ENCODE assay signal across 10 cellular contexts in the genomic region with DNA sequence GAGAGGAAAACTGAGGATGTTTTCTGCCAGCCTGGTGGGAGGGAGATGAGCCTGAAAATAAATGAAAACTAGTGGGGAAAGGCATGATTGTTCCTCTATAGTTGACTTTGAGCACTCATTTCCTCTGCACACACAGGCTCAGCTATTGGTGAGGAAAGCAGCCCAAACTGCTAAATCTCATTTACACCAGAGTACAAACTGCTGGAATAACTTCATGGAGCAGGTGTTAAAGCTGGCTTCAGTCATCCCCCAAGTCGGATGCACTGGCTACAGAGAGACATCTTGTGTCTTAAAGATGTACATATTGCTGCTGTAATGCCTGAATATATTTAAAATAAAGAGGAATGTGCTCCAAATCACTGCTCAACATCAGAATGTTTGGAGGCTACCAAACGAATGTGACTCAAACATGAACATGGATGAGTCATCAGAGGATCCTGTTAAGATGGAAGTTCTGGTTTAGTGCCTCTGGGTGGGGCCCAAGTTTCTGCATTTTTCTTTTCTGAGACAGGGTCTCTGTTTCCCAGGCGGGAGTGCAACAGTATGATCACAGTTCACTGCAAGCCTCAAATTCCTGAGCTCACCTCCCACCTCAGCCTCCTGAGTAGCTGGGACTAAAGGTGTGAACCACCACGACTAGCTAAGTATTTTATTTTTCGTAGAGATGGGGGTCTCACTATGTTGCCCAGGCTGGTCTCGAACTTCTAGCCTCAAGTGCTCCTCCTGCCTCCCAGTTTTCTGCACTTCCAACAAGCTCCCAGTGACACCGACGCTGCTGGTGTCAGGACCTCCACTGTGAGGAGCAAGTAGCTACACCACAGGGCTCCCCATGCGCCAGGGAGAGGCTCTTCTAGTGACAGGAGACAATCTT.
DNase-seq lines count a peak whose midpoint lies in the region; ATAC-seq and TF ChIP-seq lines count a peak whose summit lies in the region.
"Had no signal": no experiment of that assay in that cellular context is flagged by ENCODE, and none has a peak within 500 bp of the region (broad histone marks: within the 10 kb centered on the region; RNA-seq: fewer than 3 reads in every experiment).

No MANE protein-coding gene starts in this region.

- ATAC-seq in HG02678 (IDR thresholded peaks at IDR 0.05; ENCODE audit: unreplicated experiment): no peak
- no peak for ATAC-seq in HG02642 (IDR thresholded peaks at IDR 0.05; ENCODE audit: poor library complexity, unreplicated experiment)

- DNase-seq in AG09309 (ENCODE audit: low read depth) (peak; percentile 28), islet precursor cell (peak; percentile 91), immature natural killer cell (no peak), SHP77 treated with DMSO at 0.1 percent for 48 hours (lab: John Stamatoyannopoulos, UW) (no peak)
- DNase-seq in activated T-helper 2 cell treated with anti-CD3 and anti-CD28 coated beads, Interferon-gamma antibody, Interleukin-2, Interleukin-4, amounts not matched to agents 10 μg/mL and 5 μg/mL and 100 μg/mL, durations not matched to agents 14 hours and 24 hours and 36 hours (ENCODE audit: low spot score): no peak
- DNase-seq: NCI-H774; stimulated activated CD4-positive, alpha-beta T cell treated with anti-CD3 and anti-CD28 coated beads, Interleukin-2, amount 100 ng/mL, for 48 hours had no signal

- H3K36me3 ChIP-seq in HEK293 (ENCODE audit: control insufficient read depth in 2 of 2, insufficient read depth in 1 of 2, low read length in 2 of 2): peaks cover 0 to 24% of the 10 kb centered on the region in 2 experiments; a peak in 1 of 3 replicates

- no peak overlapping the region for H3K4me3 Mint-ChIP-seq in activated T-helper 2 cell treated with anti-CD3 and anti-CD28 coated beads, Interferon-gamma antibody, Interleukin-2, Interleukin-4, amounts not matched to agents 10 μg/mL and 5 μg/mL and 100 μg/mL, durations not matched to agents 14 hours and 24 hours and 36 hours (ENCODE audit: low read depth)
- no peak overlapping the region for H3K4me3 Mint-ChIP-seq in immature natural killer cell

- no peak overlapping the region for H3K4me3 ChIP-seq in AG09309 (ENCODE audit: control insufficient read depth, low read depth, low read length)
- no peak overlapping the region for H3K4me3 ChIP-seq in HEK293 (ENCODE audit: low read depth, low read length)

- peaks cover 57% of the 10 kb centered on the region for H3K36me3 Mint-ChIP-seq in activated T-helper 2 cell treated with anti-CD3 and anti-CD28 coated beads, Interferon-gamma antibody, Interleukin-2, Interleukin-4, amounts not matched to agents 10 μg/mL and 5 μg/mL and 100 μg/mL, durations not matched to agents 14 hours and 24 hours and 36 hours (ENCODE audit: low read depth)
- peaks cover 0 to 28% (median 26%) of the 10 kb centered on the region in 3 donors for H3K36me3 Mint-ChIP-seq in immature natural killer cell

- no peaks in the 10 kb centered on the region for H3K4me1 ChIP-seq in HEK293 (ENCODE audit: control insufficient read depth, insufficient read depth, low read length)

- H3K27ac Mint-ChIP-seq in activated T-helper 2 cell treated with anti-CD3 and anti-CD28 coated beads, Interferon-gamma antibody, Interleukin-2, Interleukin-4, amounts not matched to agents 10 μg/mL and 5 μg/mL and 100 μg/mL, durations not matched to agents 14 hours and 24 hours and 36 hours: peak overlapping the region; percentile 48
- H3K27ac Mint-ChIP-seq in immature natural killer cell: no peak overlapping the region

- intact Hi-C loops in activated T-helper 2 cell treated with anti-CD3 and anti-CD28 coated beads, Interferon-gamma antibody, Interleukin-2, Interleukin-4, amounts not matched to agents 10 μg/mL and 5 μg/mL and 100 μg/mL, durations not matched to agents 14 hours and 24 hours and 36 hours (cut with micrococcal nuclease): no loop called here

- no peak overlapping the region for H3K27ac ChIP-seq in HEK293 (ENCODE audit: extremely low read depth, low read depth, low read length)

- H3K9me3 Mint-ChIP-seq in activated T-helper 2 cell treated with anti-CD3 and anti-CD28 coated beads, Interferon-gamma antibody, Interleukin-2, Interleukin-4, amounts not matched to agents 10 μg/mL and 5 μg/mL and 100 μg/mL, durations not matched to agents 14 hours and 24 hours and 36 hours: no peaks in the 10 kb centered on the region
- H3K9me3 Mint-ChIP-seq in immature natural killer cell: peaks cover 0 to 1% (median 0%) of the 10 kb centered on the region in 6 donors

- CTCF ChIA-PET in HEK293 (lab: Yijun Ruan, JAX): interaction anchor here (0.6 to 2.1 kb wide), 8 partner anchors 15 to 725 kb away, joined by 3 to 12 read pairs (median 4); no protein-coding TSS in a partner anchor

- POLR2A ChIA-PET in HEK293 (lab: Yijun Ruan, JAX): no interaction called here

- TF ChIP-seq CTCF in AG09309 (IDR thresholded peaks at IDR 0.05; ENCODE audit: control insufficient read depth, insufficient read depth, low read depth, low read length, missing control alignments): no peak
- no peak for TF ChIP-seq CTCF in HEK293 (tag by site-specific recombination; IDR thresholded peaks at IDR 0.05)

- no peaks in the 10 kb centered on the region for H3K9me3 ChIP-seq in HEK293 (ENCODE audit: control insufficient read depth, insufficient read depth, low read depth, low read length)

- H3K4me1 Mint-ChIP-seq in activated T-helper 2 cell treated with anti-CD3 and anti-CD28 coated beads, Interferon-gamma antibody, Interleukin-2, Interleukin-4, amounts not matched to agents 10 μg/mL and 5 μg/mL and 100 μg/mL, durations not matched to agents 14 hours and 24 hours and 36 hours (ENCODE audit: low read depth): peaks cover 27% of the 10 kb centered on the region
- no peaks in the 10 kb centered on the region for H3K4me1 Mint-ChIP-seq in immature natural killer cell

- H3K27me3 Mint-ChIP-seq in activated T-helper 2 cell treated with anti-CD3 and anti-CD28 coated beads, Interferon-gamma antibody, Interleukin-2, Interleukin-4, amounts not matched to agents 10 μg/mL and 5 μg/mL and 100 μg/mL, durations not matched to agents 14 hours and 24 hours and 36 hours (ENCODE audit: low read depth): no peaks in the 10 kb centered on the region
- peaks cover 6 to 14% (median 8%) of the 10 kb centered on the region in 3 donors for H3K27me3 Mint-ChIP-seq in immature natural killer cell (ENCODE audit: low read depth in 3 of 3)

TF ChIP-seq in HEK293, 187 proteins besides CTCF, POLR2A, EP300 and RAD21:
- TF ChIP-seq ZFP69B (tag by site-specific recombination; IDR thresholded peaks at IDR 0.05) (peak; percentile 55; the same call in 1 of the 2 replicates), GLIS1 (tag by site-specific recombination; IDR thresholded peaks at IDR 0.05) (no peak), ZNF692 (tag by site-specific recombination; IDR thresholded peaks at IDR 0.05) (peak; percentile 72), ZNF121 (tag by site-specific recombination; IDR thresholded peaks at IDR 0.05) (peak; percentile 46; the same call in 1 of the 2 replicates), ZBTB21 (tag by site-specific recombination; IDR thresholded peaks at IDR 0.05) (0 out of 2 replicates have a peak, but pooled peaks have one; percentile 22)
TF ChIP-seq in HEK293: peak in this region for 4.

Comparison
In these comparisons a context has a peak if more than half of its experiments do, and no peak if none do; other contexts are left out.
1. DNase-seq: peak in AG09309 (single experiment) and islet precursor cell (single experiment); none in activated T-helper 2 cell treated with anti-CD3 and anti-CD28 coated beads, Interferon-gamma antibody, Interleukin-2, Interleukin-4, amounts not matched to agents 10 μg/mL and 5 μg/mL and 100 μg/mL, durations not matched to agents 14 hours and 24 hours and 36 hours (single experiment), immature natural killer cell (0 of 3) and SHP77 treated with DMSO at 0.1 percent for 48 hours (single experiment).